Comparison of ENCODE assay signal across 21 cellular contexts in genomic region chr20:47250360-47250759, GRCh38.
"Had no signal": no experiment of that assay in that cellular context is flagged by ENCODE, and none has a peak within 500 bp of the region (broad histone marks: within the 10 kb centered on the region; RNA-seq: fewer than 3 reads in every experiment).

No MANE protein-coding gene starts in this region.

- H3K27me3 ChIP-seq: adrenal gland, breast epithelium, heart right ventricle, neutrophil, tibial nerve had no signal

- ATAC-seq: activated CD8-positive, alpha-beta T cell treated with anti-CD3 and anti-CD28 coated beads, Interleukin-2, amount 10 ng/mL, durations not matched to agents 7 days and 5 days; activated naive CD4-positive, alpha-beta T cell treated with anti-CD3 and anti-CD28 coated beads, Interleukin-2, amount 50 U/mL, for 72 hours; activated T-cell treated with anti-CD3 and anti-CD28 coated beads, Interleukin-2, amount 50 U/mL, for 4 hours; esophagus mucosa; heart right ventricle; mucosa of descending colon; stimulated activated naive CD8-positive, alpha-beta T cell treated with anti-CD3 and anti-CD28 coated beads, Interleukin-15, Interleukin-2, amounts not matched to agents 100 U/mL and 50 U/mL, for 24 hours; T-helper 17 cell had no signal

- H3K9me3 ChIP-seq: adrenal gland, breast epithelium, heart right ventricle, mucosa of descending colon, neutrophil, tibial nerve had no signal

- DNase-seq: activated CD4-positive, alpha-beta T cell treated with anti-CD3 and anti-CD28 coated beads for 4 hours; activated CD8-positive, alpha-beta T cell treated with anti-CD3 and anti-CD28 coated beads, Interleukin-2, amount 10 ng/mL, durations not matched to agents 7 days and 5 days; activated gamma-delta T cell treated with Interleukin-2 at 50 U/mL for 16 hours; activated T-cell treated with anti-CD3 and anti-CD28 coated beads, Interleukin-2, amount 50 U/mL, for 4 hours; adrenal gland; effector CD4-positive, alpha-beta T cell; heart right ventricle; immature natural killer cell; mucosa of descending colon; naive B cell; stimulated activated naive CD8-positive, alpha-beta T cell treated with anti-CD3 and anti-CD28 coated beads, Interleukin-15, Interleukin-2, amounts not matched to agents 100 U/mL and 50 U/mL, for 24 hours; T-helper 17 cell; WERI-Rb-1 had no signal

- H3K27ac ChIP-seq: breast epithelium, neutrophil, tibial nerve, WERI-Rb-1 had no signal

- H3K4me3 Mint-ChIP-seq: activated CD8-positive, alpha-beta T cell treated with anti-CD3 and anti-CD28 coated beads, Interleukin-2, amount 10 ng/mL, durations not matched to agents 7 days and 5 days; activated T-cell treated with anti-CD3 and anti-CD28 coated beads, Interleukin-2, amount 50 U/mL, for 4 hours; immature natural killer cell; memory B cell; naive B cell; T-helper 17 cell had no signal

- H3K27ac Mint-ChIP-seq: memory B cell, T-helper 17 cell had no signal

- FAIRE-seq: astrocyte, urothelium cell line had no signal

- H3K4me1 ChIP-seq: breast epithelium had no signal

- H3K27me3 Mint-ChIP-seq: memory B cell, naive B cell, T-helper 17 cell had no signal

- H3K4me3 ChIP-seq: adrenal gland, breast epithelium, heart right ventricle, mucosa of descending colon, tibial nerve had no signal

- H3K9me3 Mint-ChIP-seq: activated naive CD4-positive, alpha-beta T cell treated with anti-CD3 and anti-CD28 coated beads, Interleukin-2, amount 50 U/mL, for 72 hours; activated T-cell treated with anti-CD3 and anti-CD28 coated beads, Interleukin-2, amount 50 U/mL, for 4 hours; immature natural killer cell; memory B cell; naive B cell had no signal
